ENCODE assay signal across 8 cellular contexts in genomic region chr2:237702439-237703397, GRCh38.
DNase-seq lines count a peak whose midpoint lies in the region; ATAC-seq and TF ChIP-seq lines count a peak whose summit lies in the region.

No MANE protein-coding gene starts in this region.

- no peaks in the 10 kb centered on the region for H3K36me3 ChIP-seq in naive thymus-derived CD4-positive, alpha-beta T cell (ENCODE audit: control insufficient read depth in 2 of 3, insufficient read depth in 3 of 3, low read length in 3 of 3)

- TF ChIP-seq POLR2A in erythroblast (IDR thresholded peaks at IDR 0.05; ENCODE audit: low read length) = peak; percentile 13

- H3K4me1 Mint-ChIP-seq in naive thymus-derived CD4-positive, alpha-beta T cell = peaks cover 78 to 99% (median 95%) of the 10 kb centered on the region in 7 donors

- peaks cover 0 to 2% (median 0%) of the 10 kb centered on the region in 11 donors for H3K9me3 Mint-ChIP-seq in naive thymus-derived CD4-positive, alpha-beta T cell

- no peaks in the 10 kb centered on the region for H3K9me3 ChIP-seq in naive thymus-derived CD4-positive, alpha-beta T cell (ENCODE audit: control insufficient read depth in 2 of 3, low read length in 3 of 3)

- H3K27ac Mint-ChIP-seq in naive thymus-derived CD4-positive, alpha-beta T cell = peak overlapping the region; percentile 85 to 98 (median 92)

- H3K36me3 Mint-ChIP-seq in naive thymus-derived CD4-positive, alpha-beta T cell = peaks cover 0 to 10% (median 0%) of the 10 kb centered on the region in 5 donors

- DNase-seq in AG08395 (ENCODE audit: low spot score) (peak; percentile 55), erythroblast (lab: John Stamatoyannopoulos, UW) (peak; percentile 74 to 85), NCI-H2029 treated with DMSO at 0.1 percent for 48 hours (lab: John Stamatoyannopoulos, UW) (no peak), dedifferentiated amniotic fluid mesenchymal stem cell (ENCODE audit: extremely low spot score) (no peak)
- DNase-seq in naive thymus-derived CD4-positive, alpha-beta T cell = peak in 4 of 9 donors; percentile 29 to 64 (median 31)

- no peaks in the 10 kb centered on the region for H3K27me3 Mint-ChIP-seq in naive thymus-derived CD4-positive, alpha-beta T cell

- H3K27ac ChIP-seq in naive thymus-derived CD4-positive, alpha-beta T cell (ENCODE audit: low read depth, low read length) = peak overlapping the region; percentile 76

- peak overlapping the region; percentile 75 to 91 (median 80) for H3K4me3 Mint-ChIP-seq in naive thymus-derived CD4-positive, alpha-beta T cell

- ATAC-seq in HG03103 (IDR thresholded peaks at IDR 0.05; ENCODE audit: low read depth, unreplicated experiment) = peak; percentile 28
- peak; percentile 3 for ATAC-seq in naive thymus-derived CD4-positive, alpha-beta T cell
- ATAC-seq in HG03571 (IDR thresholded peaks at IDR 0.05; ENCODE audit: unreplicated experiment) = no peak

- intact Hi-C loops in naive thymus-derived CD4-positive, alpha-beta T cell (cut with micrococcal nuclease) = loop anchor here (1.0 to 2.0 kb wide), 3 partner anchors 7 to 29 kb away; no protein-coding TSS in a partner anchor

- no peak for TF ChIP-seq CTCF in WI38 (IDR thresholded peaks at IDR 0.05; ENCODE audit: low read depth, low read length)

- CTCF ChIA-PET in naive thymus-derived CD4-positive, alpha-beta T cell (lab: Charles Lee) = interaction anchor here (1.3 to 3.4 kb wide), 3 partner anchors 19 to 43 kb away, joined by 3 to 12 read pairs (median 7); no protein-coding TSS in a partner anchor

- peaks cover 75 to 80% of the 10 kb centered on the region in 2 donors for H3K4me1 ChIP-seq in naive thymus-derived CD4-positive, alpha-beta T cell (ENCODE audit: control insufficient read depth in 2 of 2, insufficient read depth in 2 of 2, low read length in 2 of 2)

- 0 out of 2 replicates have a peak overlapping the region, but pooled peaks have one; percentile 8 for H3K4me3 ChIP-seq in WI38 (ENCODE audit: low read depth, low read length)
- peak overlapping the region; percentile 26 for H3K4me3 ChIP-seq in naive thymus-derived CD4-positive, alpha-beta T cell (ENCODE audit: low read length)

- H3K27me3 ChIP-seq in naive thymus-derived CD4-positive, alpha-beta T cell (ENCODE audit: control insufficient read depth in 2 of 2, insufficient read depth in 2 of 2, low read length in 2 of 2) = no peaks in the 10 kb centered on the region

- POLR2A ChIA-PET in naive thymus-derived CD4-positive, alpha-beta T cell (lab: Charles Lee) = interaction anchor here (0.8 to 9.9 kb wide), 6 partner anchors 9 to 37 kb away, joined by 3 to 85 read pairs (median 4); no protein-coding TSS in a partner anchor

Comparison
In these comparisons a context has a peak if more than half of its experiments do, and no peak if none do; other contexts are left out.
1. DNase-seq: peak in AG08395 (single experiment) and erythroblast (2 of 2); none in NCI-H2029 treated with DMSO at 0.1 percent for 48 hours (single experiment) and dedifferentiated amniotic fluid mesenchymal stem cell (single experiment).